ENCODE assay signal across 15 cellular contexts in the genomic region with DNA sequence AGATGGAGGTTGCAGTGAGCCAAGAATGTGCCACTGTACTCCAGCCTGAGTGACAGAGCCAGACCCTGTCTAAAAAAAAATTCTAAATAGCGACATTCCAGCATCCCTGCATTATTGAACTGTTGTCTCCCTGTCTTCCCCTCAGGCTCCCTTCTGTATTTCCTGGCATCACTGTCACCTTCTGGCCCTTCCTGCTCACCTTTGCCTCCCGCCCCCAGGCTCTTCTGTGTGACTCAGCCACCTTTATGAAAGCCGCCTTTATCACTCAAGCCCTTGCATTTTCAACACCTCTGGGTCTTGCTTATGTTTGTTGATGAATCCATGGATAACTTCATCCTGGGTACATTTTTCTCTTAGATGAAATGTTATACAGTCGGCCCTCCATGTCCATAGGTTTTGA. TPM values are rescaled to one million over a fixed set of nuclear protein-coding genes. Genes with fewer than 3 reads are reported as not detected.
DNase-seq lines count a peak whose midpoint lies in the region; ATAC-seq and TF ChIP-seq lines count a peak whose summit lies in the region.
"Had no signal": no experiment of that assay in that cellular context is flagged by ENCODE, and none has a peak within 500 bp of the region (broad histone marks: within the 10 kb centered on the region; RNA-seq: fewer than 3 reads in every experiment).

No MANE protein-coding gene starts in this region.

- peak overlapping the region in 9 of 11 experiments; percentile 80 to 98 (median 90); a peak in 18 of 22 replicates for H3K27ac ChIP-seq in BLaER1 treated with 17β-estradiol and CSF1 and Interleukin-3, amounts not matched to agents 10 nM and 100 nM
- H3K27ac ChIP-seq: parathyroid adenoma had no signal

- H3K9ac ChIP-seq in BLaER1 treated with 17β-estradiol and CSF1 and Interleukin-3, amounts not matched to agents 10 nM and 100 nM: peak overlapping the region in 8 of 11 experiments; percentile 9 to 96 (median 94); a peak in 9 of 22 replicates
- H3K9ac ChIP-seq: parathyroid adenoma had no signal

- no peaks in the 10 kb centered on the region for H3K27me3 ChIP-seq in BLaER1 treated with 17β-estradiol and CSF1 and Interleukin-3, amounts not matched to agents 10 nM and 100 nM
- H3K27me3 ChIP-seq in Caco-2 (replicated peaks; ENCODE audit: control insufficient read depth, insufficient read depth, low read length): no peaks in the 10 kb centered on the region

- intact Hi-C loops in Caco-2 (cut with micrococcal nuclease; ENCODE audit: unreplicated experiment): loop anchor here (1.0 kb wide), 2 partner anchors 21 to 30 kb away; a partner anchor contains a TSS

- no peaks in the 10 kb centered on the region for H3K9me3 ChIP-seq in BLaER1 treated with 17β-estradiol and CSF1 and Interleukin-3, amounts not matched to agents 10 nM and 100 nM (replicated peaks in 1 of 11)
- H3K9me3 ChIP-seq in Caco-2: no peaks in the 10 kb centered on the region

- no peaks in the 10 kb centered on the region for H3K36me3 Mint-ChIP-seq in Caco-2 (ENCODE audit: insufficient read depth, unreplicated experiment)
- H3K36me3 Mint-ChIP-seq in activated T-cell treated with anti-CD3 and anti-CD28 coated beads, Interleukin-2, amount 50 U/mL, for 24 hours (ENCODE audit: low read depth): peaks cover 11% of the 10 kb centered on the region

- no peaks in the 10 kb centered on the region for H3K27me3 Mint-ChIP-seq in Caco-2 (ENCODE audit: insufficient read depth, unreplicated experiment)
- no peaks in the 10 kb centered on the region for H3K27me3 Mint-ChIP-seq in activated T-cell treated with anti-CD3 and anti-CD28 coated beads, Interleukin-2, amount 50 U/mL, for 24 hours

- peaks cover 18% of the 10 kb centered on the region for H3K4me1 Mint-ChIP-seq in Caco-2 (ENCODE audit: low read depth, unreplicated experiment)
- peaks cover 69% of the 10 kb centered on the region for H3K4me1 Mint-ChIP-seq in activated T-cell treated with anti-CD3 and anti-CD28 coated beads, Interleukin-2, amount 50 U/mL, for 24 hours (ENCODE audit: low read depth)

- H3K4me2 ChIP-seq in BLaER1 treated with 17β-estradiol and CSF1 and Interleukin-3, amounts not matched to agents 10 nM and 100 nM: peak overlapping the region; percentile 90 to 99 (median 96)

- H3K4me3 ChIP-seq in BLaER1 treated with 17β-estradiol and CSF1 and Interleukin-3, amounts not matched to agents 10 nM and 100 nM: no peak overlapping the region
- no peak overlapping the region for H3K4me3 ChIP-seq in Caco-2 (ENCODE audit: low read depth, low read length)
- H3K4me3 ChIP-seq: GM12878 had no signal

- peak; percentile 78 to 89 for DNase-seq in Caco-2
- no peak for DNase-seq in activated T-cell treated with anti-CD3 and anti-CD28 coated beads, Interleukin-2, amount 50 U/mL, for 24 hours
- DNase-seq in islet precursor cell: peak; percentile 95
- no peak for DNase-seq in NCI-H748 treated with DMSO at 0.1 percent for 48 hours (lab: John Stamatoyannopoulos, UW)
- no peak for DNase-seq in stimulated activated CD8-positive, alpha-beta memory T cell treated with anti-CD3 and anti-CD28 coated beads, Interleukin-4, amount 100 ng/mL, for 48 hours
- DNase-seq: C1 segment of cervical spinal cord, cerebellar nuclear complex, EL, HFFc6, NCI-H2081 treated with DMSO at 0.1 percent for 48 hours, NCI-H774 had no signal

- no TSS peak for BruUV-seq in Caco-2 (replicated peaks; lab: Mats Ljungman, UMichigan)

- no peak for ATAC-seq in HG03521 (IDR thresholded peaks at IDR 0.05; ENCODE audit: unreplicated experiment)
- ATAC-seq: GM12878 had no signal

- peaks cover 91 to 100% (median 100%) of the 10 kb centered on the region in 10 experiments for H3K4me1 ChIP-seq in BLaER1 treated with 17β-estradiol and CSF1 and Interleukin-3, amounts not matched to agents 10 nM and 100 nM
- peaks cover 24% of the 10 kb centered on the region for H3K4me1 ChIP-seq in Caco-2
- H3K4me1 ChIP-seq: parathyroid adenoma had no signal

- H3K4me3 Mint-ChIP-seq in Caco-2 (ENCODE audit: unreplicated experiment): no peak overlapping the region
- no peak overlapping the region for H3K4me3 Mint-ChIP-seq in activated T-cell treated with anti-CD3 and anti-CD28 coated beads, Interleukin-2, amount 50 U/mL, for 24 hours
- H3K4me3 Mint-ChIP-seq: HFFc6 had no signal

- H3K27ac Mint-ChIP-seq in Caco-2 (ENCODE audit: unreplicated experiment): peak overlapping the region; percentile 17
- H3K27ac Mint-ChIP-seq in activated T-cell treated with anti-CD3 and anti-CD28 coated beads, Interleukin-2, amount 50 U/mL, for 24 hours: peak overlapping the region; percentile 85
- H3K27ac Mint-ChIP-seq: HFFc6 had no signal

- H3K9me3 Mint-ChIP-seq in Caco-2 (ENCODE audit: unreplicated experiment): no peaks in the 10 kb centered on the region
- H3K9me3 Mint-ChIP-seq in activated T-cell treated with anti-CD3 and anti-CD28 coated beads, Interleukin-2, amount 50 U/mL, for 24 hours: no peaks in the 10 kb centered on the region
- H3K9me3 Mint-ChIP-seq: HFFc6 had no signal

- POLR2A ChIA-PET in Caco-2 (lab: Charles Lee): no interaction called here

- TF ChIP-seq CTCF in Caco-2 (IDR thresholded peaks at IDR 0.05; ENCODE audit: insufficient read depth in 1 of 2, low read depth in 1 of 2, low read length in 1 of 2, severe bottlenecking in 1 of 2, unreplicated experiment in 1 of 2): no peak

- peaks cover 7 to 97% (median 69%) of the 10 kb centered on the region in 11 experiments; a peak in 20 of 22 replicates for H3K36me3 ChIP-seq in BLaER1 treated with 17β-estradiol and CSF1 and Interleukin-3, amounts not matched to agents 10 nM and 100 nM
- H3K36me3 ChIP-seq in Caco-2 (ENCODE audit: control insufficient read depth, insufficient read depth, low read length): no peaks in the 10 kb centered on the region

- peaks cover 0 to 28% (median 6%) of the 10 kb centered on the region in 11 experiments; a peak in 12 of 22 replicates for H4K20me1 ChIP-seq in BLaER1 treated with 17β-estradiol and CSF1 and Interleukin-3, amounts not matched to agents 10 nM and 100 nM

- CTCF ChIA-PET in Caco-2 (lab: Charles Lee): no interaction called here

RNA-seq across cellular contexts. Expression of a gene that starts 21.1 kb away (rescaled TPM):
- 21.5 and 22.0 TPM in 2 replicates for total RNA-seq in Caco-2 (2022)

Comparison
In these comparisons a context has a peak if more than half of its experiments do, and no peak if none do; other contexts are left out.
1. DNase-seq: peak in Caco-2 (2 of 2) and islet precursor cell (single experiment); none in activated T-cell treated with anti-CD3 and anti-CD28 coated beads, Interleukin-2, amount 50 U/mL, for 24 hours (single experiment), NCI-H748 treated with DMSO at 0.1 percent for 48 hours (single experiment) and stimulated activated CD8-positive, alpha-beta memory T cell treated with anti-CD3 and anti-CD28 coated beads, Interleukin-4, amount 100 ng/mL, for 48 hours (single experiment).